1 cellular context compared by ENCODE assay signal in genomic region chr20:10430704-10431103, GRCh38.
TF ChIP-seq lines count a peak whose summit lies in the region.

No MANE protein-coding gene starts in this region.

TF ChIP-seq in K562, 482 proteins besides CTCF, POLR2A, EP300 and RAD21:
- TF ChIP-seq SMARCB1 (IDR thresholded peaks at IDR 0.05; ENCODE audit: insufficient read length, low read depth): no peak
- TF ChIP-seq SIX5 (IDR thresholded peaks at IDR 0.05; ENCODE audit: borderline replicate concordance in 1 of 2, insufficient read depth in 1 of 2, low read depth in 1 of 2, low read length in 2 of 2): no peak
- TF ChIP-seq ZNF347 (CRISPR knock-in tag; IDR thresholded peaks at IDR 0.05; ENCODE audit: low read depth): no peak
- TF ChIP-seq ZBTB17 (CRISPR knock-in tag; IDR thresholded peaks at IDR 0.05): no peak
- TF ChIP-seq TAL1 (IDR thresholded peaks at IDR 0.05): no peak
- TF ChIP-seq SIN3B (IDR thresholded peaks at IDR 0.05; ENCODE audit: low read depth): no peak
- no peak for TF ChIP-seq ELF1 (tag; IDR thresholded peaks at IDR 0.05)
